Comparison of ENCODE assay signal across 8 cellular contexts in genomic region chr1:224497714-224498573, GRCh38.
DNase-seq lines count a peak whose midpoint lies in the region; ATAC-seq, FAIRE-seq and TF ChIP-seq lines count a peak whose summit lies in the region.

No MANE protein-coding gene starts in this region.

- H3K4me1 ChIP-seq in pancreas (peaks cover 9 to 33% (median 10%) of the 10 kb centered on the region in 3 donors), upper lobe of left lung (peaks cover 23 to 28% (median 24%) of the 10 kb centered on the region in 4 donors)

- ATAC-seq in GM18519 (IDR thresholded peaks at IDR 0.05; ENCODE audit: low FRiP score, unreplicated experiment) (peak; percentile 92), HG02763 (IDR thresholded peaks at IDR 0.05; ENCODE audit: unreplicated experiment) (peak; percentile 93), pancreas (peak in 3 of 4 donors; percentile 28 to 65 (median 41)), upper lobe of left lung (ENCODE audit: low FRiP score in 2 of 2) (peak; percentile 35 to 79)

- FAIRE-seq in pancreas (lab: Jason Lieb, UNC), result no peak

- H3K9me3 ChIP-seq in pancreas (no peaks in the 10 kb centered on the region), upper lobe of left lung (no peaks in the 10 kb centered on the region)

- H3K27me3 ChIP-seq in pancreas (no peaks in the 10 kb centered on the region), upper lobe of left lung (no peaks in the 10 kb centered on the region)

- TF ChIP-seq POLR2A in upper lobe of left lung (IDR thresholded peaks at IDR 0.05), result no peak

- peak; percentile 53 for DNase-seq in NCI-H524 treated with DMSO at 0.1 percent for 48 hours (lab: John Stamatoyannopoulos, UW)
- peak; percentile 62 for DNase-seq in activated T-cell treated with anti-CD3 and anti-CD28 coated beads for 48 hours (ENCODE audit: low read depth)
- DNase-seq in fibroblast of pulmonary artery (ENCODE audit: low read depth), result peak; percentile 77
- peak in 1 of 6 donors; percentile 32 for DNase-seq in pancreas
- DNase-seq in upper lobe of left lung, result peak in 1 of 2 donors; percentile 38
- DNase-seq in effector CD8-positive, alpha-beta T cell (lab: John Stamatoyannopoulos, UW), result no peak

- intact Hi-C loops in pancreas (cut with DNase I), result no loop called here

- no peak overlapping the region for H3K4me3 ChIP-seq in fibroblast of pulmonary artery (replicated peaks; ENCODE audit: low read depth, low read length)
- H3K4me3 ChIP-seq in pancreas, result no peak overlapping the region
- H3K4me3 ChIP-seq in upper lobe of left lung, result no peak overlapping the region

- peak; percentile 0 for TF ChIP-seq CTCF in fibroblast of pulmonary artery (IDR thresholded peaks at IDR 0.05; ENCODE audit: low read length, missing control alignments)
- no peak for TF ChIP-seq CTCF in pancreas (IDR thresholded peaks at IDR 0.05)
- TF ChIP-seq CTCF in upper lobe of left lung (IDR thresholded peaks at IDR 0.05), result no peak

- TF ChIP-seq EP300 in upper lobe of left lung (IDR thresholded peaks at IDR 0.05), result no peak

- H3K36me3 ChIP-seq in pancreas, result no peaks in the 10 kb centered on the region
- no peaks in the 10 kb centered on the region for H3K36me3 ChIP-seq in upper lobe of left lung

- 57 to 65% methylated on average over 3 of the region's 3 CpGs for WGBS in pancreas, 2 donors
- WGBS in upper lobe of left lung, 2 donors, result 26 to 37% methylated on average over 3 of the region's 3 CpGs

- H3K27ac ChIP-seq in pancreas (peak overlapping the region; percentile 51 to 80 (median 70)), upper lobe of left lung (peak overlapping the region; percentile 61 to 79 (median 67))

Comparison
In these comparisons a context has a peak if more than half of its experiments do, and no peak if none do; other contexts are left out.
1. ATAC-seq: peak in every context shown above with its lines; median percentile 93 in HG02763; 92 in GM18519; 57 in upper lobe of left lung; 41 in pancreas.